In genomic region chr4:150423503-150423902, GRCh38 we compare ENCODE assay signal across 6 cellular contexts.
"Had no signal": no experiment of that assay in that cellular context is flagged by ENCODE, and none has a peak within 500 bp of the region (broad histone marks: within the 10 kb centered on the region; RNA-seq: fewer than 3 reads in every experiment).

No MANE protein-coding gene starts in this region.

- H3K4me1 Mint-ChIP-seq: GM23338, H9 had no signal

- H3K4me3 Mint-ChIP-seq: GM23338, H9 had no signal

- DNase-seq: H9, HCEC 1CT, IMR-90, KG1 had no signal

- ATAC-seq: GM23338 had no signal

- H3K4me3 ChIP-seq: GM23338, K562 had no signal

- H3K27ac Mint-ChIP-seq: GM23338 had no signal

- H3K9me3 Mint-ChIP-seq: GM23338, H9 had no signal
